In genomic region chr10:21926949-21927348, GRCh38 we compare ENCODE assay signal across 10 cellular contexts.
A peak's percentile ranks its signal among the peaks of the same experiment; 100 is the strongest.
DNase-seq lines count a peak whose midpoint lies in the region; ATAC-seq and TF ChIP-seq lines count a peak whose summit lies in the region.
"Had no signal": no experiment of that assay in that cellular context is flagged by ENCODE, and none has a peak within 500 bp of the region (broad histone marks: within the 10 kb centered on the region; RNA-seq: fewer than 3 reads in every experiment).

No MANE protein-coding gene starts in this region.

- no peaks in the 10 kb centered on the region for H3K9me3 Mint-ChIP-seq in effector memory CD8-positive, alpha-beta T cell

- 50% methylated on average over 2 of the region's 2 CpGs for WGBS in suprapubic skin

- peaks cover 44% of the 10 kb centered on the region for H3K4me1 ChIP-seq in neuron (ENCODE audit: insufficient read depth, low read length)
- peaks cover 7% of the 10 kb centered on the region for H3K4me1 ChIP-seq in suprapubic skin
- H3K4me1 ChIP-seq: Peyer's patch had no signal

- H3K4me3 Mint-ChIP-seq in effector memory CD8-positive, alpha-beta T cell, result no peak overlapping the region

- no peak overlapping the region for H2AFZ ChIP-seq in neuron (ENCODE audit: low read depth, low read length)

- H3K27ac ChIP-seq in suprapubic skin, result no peak overlapping the region
- H3K27ac ChIP-seq: Peyer's patch had no signal

- H3K27me3 ChIP-seq in neuron (ENCODE audit: insufficient read depth, low read length) (no peaks in the 10 kb centered on the region), suprapubic skin (no peaks in the 10 kb centered on the region)
- H3K27me3 ChIP-seq: Peyer's patch had no signal

- H3K36me3 Mint-ChIP-seq in effector memory CD8-positive, alpha-beta T cell (ENCODE audit: insufficient read depth), result peaks cover under 1% of the 10 kb centered on the region

- DNase-seq in EL (peak; percentile 96), MV-4-11 (lab: John Stamatoyannopoulos, UW) (peak; percentile 76), dermis blood vessel endothelial cell (peak; percentile 80), NCI-H748 (lab: John Stamatoyannopoulos, UW; ENCODE audit: unreplicated experiment) (no peak), Ammon's horn (ENCODE audit: low spot score) (no peak), suprapubic skin (ENCODE audit: low spot score in 2 of 2) (no peak)
- no peak for DNase-seq in effector memory CD8-positive, alpha-beta T cell
- DNase-seq: Kasumi-1, Peyer's patch had no signal

- no peaks in the 10 kb centered on the region for H3K36me3 ChIP-seq in neuron (ENCODE audit: insufficient read depth, low read length)
- no peaks in the 10 kb centered on the region for H3K36me3 ChIP-seq in suprapubic skin
- H3K36me3 ChIP-seq: Peyer's patch had no signal

- TF ChIP-seq EP300 in suprapubic skin (IDR thresholded peaks at IDR 0.05), result no peak

- TF ChIP-seq CTCF in suprapubic skin (IDR thresholded peaks at IDR 0.05), result no peak

- peaks cover 12% of the 10 kb centered on the region in 2 donors for H3K4me1 Mint-ChIP-seq in effector memory CD8-positive, alpha-beta T cell (ENCODE audit: low read depth in 2 of 2)

- H3K4me3 ChIP-seq in neuron (ENCODE audit: low read length), result peak overlapping the region; percentile 56
- no peak overlapping the region for H3K4me3 ChIP-seq in suprapubic skin
- H3K4me3 ChIP-seq: Peyer's patch had no signal

- H3K27me3 Mint-ChIP-seq in effector memory CD8-positive, alpha-beta T cell, result no peaks in the 10 kb centered on the region

- no peak for TF ChIP-seq POLR2A in suprapubic skin (IDR thresholded peaks at IDR 0.05)

- no peak overlapping the region for H3K27ac Mint-ChIP-seq in effector memory CD8-positive, alpha-beta T cell

- H3K9me3 ChIP-seq in neuron (ENCODE audit: low read length) (no peaks in the 10 kb centered on the region), suprapubic skin (no peaks in the 10 kb centered on the region)
- H3K9me3 ChIP-seq: Peyer's patch had no signal

- no peak for ATAC-seq in effector memory CD8-positive, alpha-beta T cell (replicated peaks)

Comparison
In these comparisons a context has a peak if more than half of its experiments do, and no peak if none do; other contexts are left out.
1. DNase-seq: peak in EL (single experiment), MV-4-11 (single experiment) and dermis blood vessel endothelial cell (single experiment); none in effector memory CD8-positive, alpha-beta T cell (0 of 3), NCI-H748 (single experiment), Ammon's horn (single experiment) and suprapubic skin (0 of 2).